ENCODE assay signal across 20 cellular contexts in genomic region chr9:91378695-91379127, GRCh38. TPM values are rescaled to one million over a fixed set of nuclear protein-coding genes. Genes with fewer than 3 reads are reported as not detected.
DNase-seq lines count a peak whose midpoint lies in the region; ATAC-seq and TF ChIP-seq lines count a peak whose summit lies in the region.
"Had no signal": no experiment of that assay in that cellular context is flagged by ENCODE, and none has a peak within 500 bp of the region (broad histone marks: within the 10 kb centered on the region; RNA-seq: fewer than 3 reads in every experiment).

No MANE protein-coding gene starts in this region.

- H3K4me3 Mint-ChIP-seq in activated naive CD8-positive, alpha-beta T cell treated with anti-CD3 and anti-CD28 coated beads for 36 hours, result no peak overlapping the region
- H3K4me3 Mint-ChIP-seq: GM23338, neural crest cell had no signal

- H3K36me3 ChIP-seq in SK-N-MC (ENCODE audit: insufficient read depth, low read length), result no peaks in the 10 kb centered on the region

- no peak for TF ChIP-seq CTCF in fibroblast of mammary gland (conservative IDR thresholded peaks at IDR 0.05; ENCODE audit: control insufficient read depth, insufficient read depth, low read depth, low read length)

- H3K9me3 ChIP-seq in SK-N-MC (ENCODE audit: low read depth, low read length), result no peaks in the 10 kb centered on the region

- peaks cover 6% of the 10 kb centered on the region for H3K36me3 Mint-ChIP-seq in activated naive CD8-positive, alpha-beta T cell treated with anti-CD3 and anti-CD28 coated beads for 36 hours

- DNase-seq in EH (ENCODE audit: low read depth), result peak; percentile 85
- DNase-seq in SK-N-MC (ENCODE audit: low read depth, low spot score), result peak; percentile 16
- peak; percentile 66 for DNase-seq in fibroblast of mammary gland (ENCODE audit: low read depth)
- peak; percentile 85 for DNase-seq in pulmonary artery endothelial cell (ENCODE audit: low read depth, low spot score)
- no peak for DNase-seq in T1000 (lab: John Stamatoyannopoulos, UW)
- DNase-seq in activated naive CD8-positive, alpha-beta T cell treated with anti-CD3 and anti-CD28 coated beads for 36 hours, result no peak
- DNase-seq: activated CD4-positive, alpha-beta T cell treated with anti-CD3 and anti-CD28 coated beads, Interleukin-2, amount 50 U/mL, for 48 hours; amygdala; DMS53; foreskin keratinocyte; MM.1S; NCI-H2081 treated with DMSO at 0.1 percent for 48 hours; PC-3; retina; stimulated activated CD4-positive, alpha-beta T cell treated with anti-CD3 and anti-CD28 coated beads, Interleukin-2, amount 100 ng/mL, for 24 hours had no signal

- no peak for ATAC-seq in GM18861 (IDR thresholded peaks at IDR 0.05; ENCODE audit: unreplicated experiment)
- no peak for ATAC-seq in GM21529 (IDR thresholded peaks at IDR 0.05; ENCODE audit: unreplicated experiment)
- ATAC-seq: foreskin keratinocyte, GM23338, PC-3 had no signal

- no peak overlapping the region for H3K27ac Mint-ChIP-seq in activated naive CD8-positive, alpha-beta T cell treated with anti-CD3 and anti-CD28 coated beads for 36 hours
- H3K27ac Mint-ChIP-seq: GM23338 had no signal

- no peak overlapping the region for H3K9ac ChIP-seq in SK-N-MC (ENCODE audit: insufficient read length)

- peaks cover 34% of the 10 kb centered on the region for H3K27me3 Mint-ChIP-seq in activated naive CD8-positive, alpha-beta T cell treated with anti-CD3 and anti-CD28 coated beads for 36 hours

- H3K4me1 Mint-ChIP-seq in activated naive CD8-positive, alpha-beta T cell treated with anti-CD3 and anti-CD28 coated beads for 36 hours, result no peaks in the 10 kb centered on the region
- H3K4me1 Mint-ChIP-seq: GM23338, neural crest cell had no signal

- H3K27ac ChIP-seq in SK-N-MC, result no peak overlapping the region
- H3K27ac ChIP-seq: foreskin keratinocyte had no signal

- H3K4me3 ChIP-seq in SK-N-MC (no peak overlapping the region), fibroblast of mammary gland (ENCODE audit: control insufficient read depth, low read depth, low read length) (no peak overlapping the region)
- H3K4me3 ChIP-seq: GM23338, lung had no signal

- H3K9me3 Mint-ChIP-seq in activated naive CD8-positive, alpha-beta T cell treated with anti-CD3 and anti-CD28 coated beads for 36 hours, result peaks cover 4% of the 10 kb centered on the region

RNA-seq across cellular contexts. Expression of gene AUH, which starts 17.0 kb away (rescaled TPM):
- total RNA-seq in pulmonary artery endothelial cell, result 8.8 and 11.2 TPM in 2 replicates
- 10 to 100 TPM; 12.4 to 13.2 TPM for total RNA-seq in activated naive CD8-positive, alpha-beta T cell treated with anti-CD3 and anti-CD28 coated beads for 36 hours

RNA-seq across cellular contexts. Expression of gene NFIL3, which starts 44.9 kb away (rescaled TPM):
- 4.6 and 4.7 TPM in 2 replicates for total RNA-seq in pulmonary artery endothelial cell
- total RNA-seq in activated naive CD8-positive, alpha-beta T cell treated with anti-CD3 and anti-CD28 coated beads for 36 hours, result 10 to 100 TPM; 23.8 to 25.7 TPM

Comparison
In these comparisons a context has a peak if more than half of its experiments do, and no peak if none do; other contexts are left out.
1. DNase-seq: peak in EH (single experiment), SK-N-MC (single experiment), fibroblast of mammary gland (single experiment) and pulmonary artery endothelial cell (single experiment); none in T1000 (single experiment) and activated naive CD8-positive, alpha-beta T cell treated with anti-CD3 and anti-CD28 coated beads for 36 hours (single experiment).